Comparison of ENCODE assay signal across 14 cellular contexts in the genomic region with DNA sequence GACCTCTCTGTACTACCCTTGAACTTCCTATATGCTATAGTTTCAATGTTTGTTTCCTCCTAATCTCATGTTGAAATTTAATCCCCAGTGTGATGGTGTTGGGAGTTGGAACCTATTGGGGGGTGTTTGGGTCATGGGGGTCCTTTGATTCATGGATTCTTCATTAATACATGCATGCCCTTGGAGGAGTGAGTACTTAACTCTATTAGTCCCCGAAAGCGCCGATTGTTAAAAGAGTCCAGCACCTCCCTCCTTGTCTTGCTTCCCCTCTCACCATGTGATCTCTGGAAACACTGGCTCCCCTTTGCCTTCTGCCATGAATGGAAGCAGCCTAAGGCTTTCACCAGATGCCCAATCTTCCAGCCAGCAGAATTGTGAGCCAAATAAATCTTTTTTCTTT. TPM values are rescaled to one million over a fixed set of nuclear protein-coding genes. Genes with fewer than 3 reads are reported as not detected.
DNase-seq lines count a peak whose midpoint lies in the region; ATAC-seq and TF ChIP-seq lines count a peak whose summit lies in the region.
"Had no signal": no experiment of that assay in that cellular context is flagged by ENCODE, and none has a peak within 500 bp of the region (broad histone marks: within the 10 kb centered on the region; RNA-seq: fewer than 3 reads in every experiment).

No MANE protein-coding gene starts in this region.

- H3K4me1 Mint-ChIP-seq in osteocyte (ENCODE audit: unreplicated experiment): peaks cover 23% of the 10 kb centered on the region

- H3K9me3 Mint-ChIP-seq in osteocyte (ENCODE audit: unreplicated experiment): no peaks in the 10 kb centered on the region

- DNase-seq in cardiac septum (ENCODE audit: low spot score) (peak; percentile 9), Right ventricle myocardium inferior (ENCODE audit: missing footprints) (no peak), ecto neural progenitor cell (ENCODE audit: low spot score) (peak; percentile 19), osteocyte (ENCODE audit: extremely low spot score, unreplicated experiment) (peak; percentile 21), MV-4-11 (lab: John Stamatoyannopoulos, UW) (no peak), NAMALWA (ENCODE audit: low spot score) (no peak)
- DNase-seq: 8988T; CD4-positive, alpha-beta memory T cell; CD4-positive, CD25-positive, alpha-beta regulatory T cell; CD8-positive, alpha-beta memory T cell had no signal

- intact Hi-C loops in cardiac septum (cut with DNase I) (loop anchor here (5.0 kb wide), 1 partner anchor 410 kb away; a partner anchor contains a TSS), Right ventricle myocardium inferior (cut with DNase I) (loop anchor here (5.0 kb wide), 1 partner anchor 410 kb away; a partner anchor contains a TSS)

- H3K27me3 Mint-ChIP-seq in osteocyte (ENCODE audit: unreplicated experiment): peaks cover 63% of the 10 kb centered on the region

- ATAC-seq in Right ventricle myocardium inferior: no peak

- H3K4me3 Mint-ChIP-seq in osteocyte (ENCODE audit: unreplicated experiment): no peak overlapping the region
- H3K4me3 Mint-ChIP-seq: CD4-positive, alpha-beta memory T cell; CD4-positive, CD25-positive, alpha-beta regulatory T cell; CD8-positive, alpha-beta memory T cell had no signal

- H3K36me3 Mint-ChIP-seq in osteocyte (ENCODE audit: unreplicated experiment): no peaks in the 10 kb centered on the region
- H3K36me3 Mint-ChIP-seq: CD4-positive, CD25-positive, alpha-beta regulatory T cell had no signal

- no peak for TF ChIP-seq CTCF in osteocyte (IDR thresholded peaks at IDR 0.05)

- no peak overlapping the region for H3K27ac Mint-ChIP-seq in osteocyte (ENCODE audit: unreplicated experiment)
- H3K27ac Mint-ChIP-seq: CD4-positive, CD25-positive, alpha-beta regulatory T cell had no signal

RNA-seq across cellular contexts. Expression of a gene that starts 31.7 kb away (rescaled TPM):
- not detected for total RNA-seq in cardiac septum
- total RNA-seq in Right ventricle myocardium inferior: not detected
- not detected in 2 replicates for total RNA-seq in osteocyte
- total RNA-seq: A673; CD4-positive, alpha-beta memory T cell; CD4-positive, CD25-positive, alpha-beta regulatory T cell; CD8-positive, alpha-beta memory T cell; Daoy; G401; GM12878 had no signal

Comparison
In these comparisons a context has a peak if more than half of its experiments do, and no peak if none do; other contexts are left out.
1. DNase-seq: peak in cardiac septum (single experiment), ecto neural progenitor cell (single experiment) and osteocyte (single experiment); none in Right ventricle myocardium inferior (single experiment), MV-4-11 (single experiment) and NAMALWA (single experiment).